ENCODE assay signal across 12 cellular contexts in the genomic region with DNA sequence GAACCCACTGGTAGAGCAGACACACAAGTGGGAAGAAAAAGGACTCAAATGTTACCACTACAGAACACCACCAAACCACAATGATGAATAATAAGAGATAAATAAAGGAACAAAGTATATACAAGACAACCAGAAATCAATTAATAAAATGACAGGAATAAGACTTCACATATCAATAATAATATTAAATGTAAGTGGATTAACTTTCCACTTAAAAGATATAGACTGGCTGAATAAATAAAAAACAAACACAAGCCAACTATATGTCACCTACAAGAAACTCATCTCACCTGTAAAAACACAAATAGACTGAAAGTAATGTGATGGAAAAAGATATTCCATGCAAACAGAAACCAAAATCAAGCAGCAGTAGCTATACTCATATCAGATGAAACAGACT. TPM values are rescaled to one million over a fixed set of nuclear protein-coding genes. Genes with fewer than 3 reads are reported as not detected.
"Had no signal": no experiment of that assay in that cellular context is flagged by ENCODE, and none has a peak within 500 bp of the region (broad histone marks: within the 10 kb centered on the region; RNA-seq: fewer than 3 reads in every experiment).

No MANE protein-coding gene starts in this region.

- H2AFZ ChIP-seq: GM23248, GM23338 had no signal

- H3K4me1 ChIP-seq: HAP-1 had no signal

- H3K4me3 ChIP-seq: GM23248, GM23338, HAP-1 had no signal

- H3K36me3 ChIP-seq: HAP-1 had no signal

- H3K4me2 ChIP-seq: GM23338 had no signal

- FAIRE-seq: H1, H54 had no signal

- H3K9ac ChIP-seq: GM23248 had no signal

- DNase-seq: GM23248, GOT3, H7, H9, HCEC 1CT, HFFc6 had no signal

- ATAC-seq: GM23338, HCT116 had no signal

- H3K27ac ChIP-seq: GM23248 had no signal

RNA-seq across cellular contexts. Expression of a gene that starts 6.9 kb away (rescaled TPM):
- total RNA-seq: GM23248, H4, HFFc6 had no signal
